In genomic region chr1:42004860-42005259, GRCh38 we compare ENCODE assay signal across 28 cellular contexts.
A peak's percentile ranks its signal among the peaks of the same experiment; 100 is the strongest.
DNase-seq lines count a peak whose midpoint lies in the region; ATAC-seq, FAIRE-seq and TF ChIP-seq lines count a peak whose summit lies in the region.
"Had no signal": no experiment of that assay in that cellular context is flagged by ENCODE, and none has a peak within 500 bp of the region (broad histone marks: within the 10 kb centered on the region; RNA-seq: fewer than 3 reads in every experiment).

No MANE protein-coding gene starts in this region.

- POLR2A ChIA-PET in HepG2 (lab: Yijun Ruan, JAX), result no interaction called here
- POLR2A ChIA-PET in naive thymus-derived CD8-positive, alpha-beta T cell (lab: Charles Lee), result no interaction called here

- H2AFZ ChIP-seq in HepG2 (ENCODE audit: low read length) (no peak overlapping the region), OCI-LY3 (ENCODE audit: low read depth, low read length) (no peak overlapping the region)

- intact Hi-C loops in HepG2 (cut with micrococcal nuclease; ENCODE audit: unreplicated experiment), result no loop called here
- intact Hi-C loops in left colon (cut with DNase I, micrococcal nuclease), result no loop called here
- intact Hi-C loops in right lobe of liver (cut with DNase I), result no loop called here

- no peak for TF ChIP-seq RAD21 in liver (IDR thresholded peaks at IDR 0.05)
- no peak for TF ChIP-seq RAD21 in HepG2 (CRISPR knock-in tag; IDR thresholded peaks at IDR 0.05)

- no peak overlapping the region for H3K4me3 ChIP-seq in liver (ENCODE audit: low read depth in 1 of 3, low read length in 3 of 3)
- H3K4me3 ChIP-seq in HepG2 (replicated peaks in 1 of 3; ENCODE audit: insufficient read depth in 1 of 3, low read depth in 2 of 3, low read length in 3 of 3), result no peak overlapping the region
- H3K4me3 ChIP-seq in OCI-LY3 (ENCODE audit: low read length), result no peak overlapping the region
- H3K4me3 ChIP-seq in right lobe of liver, result no peak overlapping the region
- no peak overlapping the region for H3K4me3 ChIP-seq in Peyer's patch
- H3K4me3 ChIP-seq: BLaER1, GM12878 had no signal

- no TSS peak for BruUV-seq in HepG2 (replicated peaks; lab: Mats Ljungman, UMichigan)

- H3K27me3 ChIP-seq in liver (ENCODE audit: control insufficient read depth in 4 of 4, insufficient read depth in 4 of 4, low read length in 3 of 4) (no peaks in the 10 kb centered on the region), HepG2 (ENCODE audit: control insufficient read depth in 1 of 2, insufficient read depth in 2 of 2, low read length in 2 of 2) (no peaks in the 10 kb centered on the region), OCI-LY3 (ENCODE audit: low read depth, low read length) (no peaks in the 10 kb centered on the region), right lobe of liver (no peaks in the 10 kb centered on the region), Peyer's patch (no peaks in the 10 kb centered on the region)
- H3K27me3 ChIP-seq: BE2C, BLaER1 had no signal

- no peak for FAIRE-seq in HepG2 (lab: Jason Lieb, UNC)
- FAIRE-seq: A204.1, GM12878, GM19239 had no signal

- TF ChIP-seq CTCF in liver (IDR thresholded peaks at IDR 0.05; ENCODE audit: low read depth, low read length, missing input control) (no peak), HepG2 (CRISPR knock-in tag; IDR thresholded peaks at IDR 0.05) (no peak), OCI-LY3 (IDR thresholded peaks at IDR 0.05; ENCODE audit: low read depth, low read length) (no peak), right lobe of liver (IDR thresholded peaks at IDR 0.05) (no peak), Peyer's patch (IDR thresholded peaks at IDR 0.05) (no peak)

- H4K20me1 ChIP-seq in HepG2 (ENCODE audit: insufficient read depth, low read length) (no peaks in the 10 kb centered on the region), OCI-LY3 (ENCODE audit: insufficient read depth, low read length) (no peaks in the 10 kb centered on the region)
- H4K20me1 ChIP-seq: BLaER1 had no signal

- no peaks in the 10 kb centered on the region for H3K9me3 Mint-ChIP-seq in naive thymus-derived CD8-positive, alpha-beta T cell
- no peaks in the 10 kb centered on the region for H3K9me3 Mint-ChIP-seq in activated CD8-positive, alpha-beta memory T cell treated with anti-CD3 and anti-CD28 coated beads, Interleukin-2, amount 10 ng/mL, durations not matched to agents 7 days and 5 days (ENCODE audit: low read depth)
- H3K9me3 Mint-ChIP-seq: CD14-positive monocyte; CD4-positive, alpha-beta memory T cell; CD8-positive, alpha-beta memory T cell had no signal

- peaks cover 8 to 16% (median 10%) of the 10 kb centered on the region in 4 donors for H3K4me1 Mint-ChIP-seq in naive thymus-derived CD8-positive, alpha-beta T cell
- H3K4me1 Mint-ChIP-seq in activated CD8-positive, alpha-beta memory T cell treated with anti-CD3 and anti-CD28 coated beads, Interleukin-2, amount 10 ng/mL, durations not matched to agents 7 days and 5 days, result peaks cover 18% of the 10 kb centered on the region
- H3K4me1 Mint-ChIP-seq: CD14-positive monocyte had no signal

- H3K27me3 Mint-ChIP-seq in naive thymus-derived CD8-positive, alpha-beta T cell, result no peaks in the 10 kb centered on the region
- no peaks in the 10 kb centered on the region for H3K27me3 Mint-ChIP-seq in activated CD8-positive, alpha-beta memory T cell treated with anti-CD3 and anti-CD28 coated beads, Interleukin-2, amount 10 ng/mL, durations not matched to agents 7 days and 5 days
- H3K27me3 Mint-ChIP-seq: CD4-positive, alpha-beta memory T cell; CD8-positive, alpha-beta memory T cell had no signal

- H3K36me3 Mint-ChIP-seq in naive thymus-derived CD8-positive, alpha-beta T cell, result no peaks in the 10 kb centered on the region
- peaks cover 7% of the 10 kb centered on the region for H3K36me3 Mint-ChIP-seq in activated CD8-positive, alpha-beta memory T cell treated with anti-CD3 and anti-CD28 coated beads, Interleukin-2, amount 10 ng/mL, durations not matched to agents 7 days and 5 days
- H3K36me3 Mint-ChIP-seq: CD14-positive monocyte; CD4-positive, alpha-beta memory T cell; CD4-positive, CD25-positive, alpha-beta regulatory T cell had no signal

- 44% methylated on average over 5 of the region's 5 CpGs for WGBS in liver
- WGBS in HepG2 (ENCODE audit: low lambda C conversion rate), result 8% methylated on average over 5 of the region's 5 CpGs
- WGBS in right lobe of liver (ENCODE audit: insufficient coverage, low coverage, low lambda C conversion rate, missing lambda C conversion rate), result 52% methylated on average over 5 of the region's 5 CpGs

- in situ Hi-C loops in HepG2 (cut with HindIII; ENCODE audit: extremely low pct_ligation_motif_present, low pct_unique_long_range_greater_than_20kb), result no loop called here

- CTCF ChIA-PET in HepG2 (lab: Yijun Ruan, JAX; ENCODE audit: low intra/inter-chr PET ratio, low total read pairs), result no interaction called here
- CTCF ChIA-PET in activated CD8-positive, alpha-beta memory T cell treated with anti-CD3 and anti-CD28 coated beads, Interleukin-2, amount 10 ng/mL, durations not matched to agents 7 days and 5 days (lab: Charles Lee), result no interaction called here

- H3K36me3 ChIP-seq in liver (ENCODE audit: control insufficient read depth in 4 of 4, insufficient read depth in 3 of 4, low read depth in 1 of 4, low read length in 3 of 4) (no peaks in the 10 kb centered on the region), HepG2 (replicated peaks in 1 of 2; ENCODE audit: control insufficient read depth in 1 of 2, insufficient read depth in 2 of 2, low read length in 2 of 2) (no peaks in the 10 kb centered on the region), OCI-LY3 (replicated peaks; ENCODE audit: low read depth, low read length) (peaks cover 3% of the 10 kb centered on the region), right lobe of liver (no peaks in the 10 kb centered on the region), Peyer's patch (no peaks in the 10 kb centered on the region)
- H3K36me3 ChIP-seq: BE2C, BLaER1 had no signal

- H3K9ac ChIP-seq in liver (ENCODE audit: low read depth in 1 of 2, low read length in 2 of 2) (no peak overlapping the region), HepG2 (ENCODE audit: insufficient read depth, low read depth, low read length) (no peak overlapping the region), OCI-LY3 (ENCODE audit: low read length) (peak overlapping the region; percentile 83; the same call in 1 of the 2 replicates)
- H3K9ac ChIP-seq: BLaER1 had no signal

- H3K27ac ChIP-seq in liver (ENCODE audit: low read depth in 1 of 2, low read length in 2 of 2) (no peak overlapping the region), HepG2 (ENCODE audit: extremely low read length, insufficient read depth, low read length) (no peak overlapping the region), OCI-LY3 (ENCODE audit: low read length) (peak overlapping the region; percentile 100), right lobe of liver (no peak overlapping the region), Peyer's patch (no peak overlapping the region)
- H3K27ac ChIP-seq: BLaER1 had no signal

- H3K79me2 ChIP-seq in HepG2 (ENCODE audit: insufficient read depth, low read length) (no peaks in the 10 kb centered on the region), OCI-LY3 (ENCODE audit: low read length) (peaks cover 71% of the 10 kb centered on the region)

- TF ChIP-seq POLR2A in HepG2 (IDR thresholded peaks at IDR 0.05; ENCODE audit: insufficient read depth in 1 of 2, low read depth in 2 of 2, low read length in 2 of 2) (no peak), right lobe of liver (IDR thresholded peaks at IDR 0.05) (no peak), Peyer's patch (IDR thresholded peaks at IDR 0.05) (no peak)

- no peaks in the 10 kb centered on the region for H3K9me3 ChIP-seq in liver (ENCODE audit: control insufficient read depth in 4 of 4, low read length in 3 of 4)
- H3K9me3 ChIP-seq in HepG2 (ENCODE audit: low read length), result no peaks in the 10 kb centered on the region
- no peaks in the 10 kb centered on the region for H3K9me3 ChIP-seq in OCI-LY3 (ENCODE audit: insufficient read depth, low read length)
- H3K9me3 ChIP-seq in right lobe of liver, result no peaks in the 10 kb centered on the region
- no peaks in the 10 kb centered on the region for H3K9me3 ChIP-seq in Peyer's patch
- H3K9me3 ChIP-seq: BE2C, BLaER1 had no signal

- ATAC-seq in HepG2, result no peak
- ATAC-seq in left colon, result peak; percentile 57
- peak; percentile 37 to 87 (median 59) for ATAC-seq in right lobe of liver
- ATAC-seq in naive thymus-derived CD8-positive, alpha-beta T cell, result no peak
- no peak for ATAC-seq in activated CD8-positive, alpha-beta memory T cell treated with anti-CD3 and anti-CD28 coated beads, Interleukin-2, amount 10 ng/mL, durations not matched to agents 7 days and 5 days
- ATAC-seq: GM12878 had no signal

- H3K27ac Mint-ChIP-seq in naive thymus-derived CD8-positive, alpha-beta T cell, result no peak overlapping the region
- no peak overlapping the region for H3K27ac Mint-ChIP-seq in activated CD8-positive, alpha-beta memory T cell treated with anti-CD3 and anti-CD28 coated beads, Interleukin-2, amount 10 ng/mL, durations not matched to agents 7 days and 5 days
- H3K27ac Mint-ChIP-seq: CD14-positive monocyte; CD4-positive, alpha-beta memory T cell; CD4-positive, CD25-positive, alpha-beta regulatory T cell; CD8-positive, alpha-beta memory T cell had no signal

- no peak overlapping the region for H3K4me2 ChIP-seq in HepG2 (ENCODE audit: low read depth, low read length)
- H3K4me2 ChIP-seq in OCI-LY3 (ENCODE audit: low read length), result peak overlapping the region; percentile 84
- H3K4me2 ChIP-seq: BLaER1 had no signal

- no peak for DNase-seq in HepG2 (ENCODE audit: low spot score)
- no peak for DNase-seq in left colon
- peak in 1 of 3 donors; percentile 64 for DNase-seq in right lobe of liver
- DNase-seq in naive thymus-derived CD8-positive, alpha-beta T cell, result no peak
- DNase-seq in activated CD8-positive, alpha-beta memory T cell treated with anti-CD3 and anti-CD28 coated beads, Interleukin-2, amount 10 ng/mL, durations not matched to agents 7 days and 5 days, result no peak
- no peak for DNase-seq in Peyer's patch
- DNase-seq: 8988T; ACHN; BE2C; C1 segment of cervical spinal cord; CD4-positive, alpha-beta memory T cell; CD4-positive, CD25-positive, alpha-beta regulatory T cell; CD8-positive, alpha-beta memory T cell; COR-L47; DMS 273 treated with DMSO at 0.1 percent for 48 hours; DMS153; DMS53; DMS79; DND-41; EL; GDM1 had no signal

- no peak overlapping the region for H3K4me3 Mint-ChIP-seq in naive thymus-derived CD8-positive, alpha-beta T cell
- no peak overlapping the region for H3K4me3 Mint-ChIP-seq in activated CD8-positive, alpha-beta memory T cell treated with anti-CD3 and anti-CD28 coated beads, Interleukin-2, amount 10 ng/mL, durations not matched to agents 7 days and 5 days
- H3K4me3 Mint-ChIP-seq: CD14-positive monocyte; CD4-positive, alpha-beta memory T cell; CD4-positive, CD25-positive, alpha-beta regulatory T cell; CD8-positive, alpha-beta memory T cell had no signal

- no peak for TF ChIP-seq EP300 in HepG2 (IDR thresholded peaks at IDR 0.05; ENCODE audit: low read depth in 2 of 2, low read length in 2 of 2)
- TF ChIP-seq EP300 in HepG2 (CRISPR knock-in tag; IDR thresholded peaks at IDR 0.05; ENCODE audit: borderline replicate concordance), result no peak

- H3K4me1 ChIP-seq in liver (ENCODE audit: control insufficient read depth in 4 of 4, insufficient read depth in 4 of 4, low read length in 3 of 4) (peaks cover 0 to 15% (median 8%) of the 10 kb centered on the region in 4 donors), HepG2 (ENCODE audit: insufficient read depth, low read length) (no peaks in the 10 kb centered on the region), OCI-LY3 (ENCODE audit: low read length) (peaks cover 98% of the 10 kb centered on the region), right lobe of liver (peaks cover 0 to 6% (median 0%) of the 10 kb centered on the region in 4 donors), Peyer's patch (no peaks in the 10 kb centered on the region)
- H3K4me1 ChIP-seq: BE2C had no signal

Comparison
In these comparisons a context has a peak if more than half of its experiments do, and no peak if none do; other contexts are left out.
1. ATAC-seq: peak in left colon (single experiment) and right lobe of liver (4 of 4); none in HepG2 (single experiment), naive thymus-derived CD8-positive, alpha-beta T cell (0 of 2) and activated CD8-positive, alpha-beta memory T cell treated with anti-CD3 and anti-CD28 coated beads, Interleukin-2, amount 10 ng/mL, durations not matched to agents 7 days and 5 days (single experiment).